Comparison of ENCODE assay signal across 8 cellular contexts in the genomic region with DNA sequence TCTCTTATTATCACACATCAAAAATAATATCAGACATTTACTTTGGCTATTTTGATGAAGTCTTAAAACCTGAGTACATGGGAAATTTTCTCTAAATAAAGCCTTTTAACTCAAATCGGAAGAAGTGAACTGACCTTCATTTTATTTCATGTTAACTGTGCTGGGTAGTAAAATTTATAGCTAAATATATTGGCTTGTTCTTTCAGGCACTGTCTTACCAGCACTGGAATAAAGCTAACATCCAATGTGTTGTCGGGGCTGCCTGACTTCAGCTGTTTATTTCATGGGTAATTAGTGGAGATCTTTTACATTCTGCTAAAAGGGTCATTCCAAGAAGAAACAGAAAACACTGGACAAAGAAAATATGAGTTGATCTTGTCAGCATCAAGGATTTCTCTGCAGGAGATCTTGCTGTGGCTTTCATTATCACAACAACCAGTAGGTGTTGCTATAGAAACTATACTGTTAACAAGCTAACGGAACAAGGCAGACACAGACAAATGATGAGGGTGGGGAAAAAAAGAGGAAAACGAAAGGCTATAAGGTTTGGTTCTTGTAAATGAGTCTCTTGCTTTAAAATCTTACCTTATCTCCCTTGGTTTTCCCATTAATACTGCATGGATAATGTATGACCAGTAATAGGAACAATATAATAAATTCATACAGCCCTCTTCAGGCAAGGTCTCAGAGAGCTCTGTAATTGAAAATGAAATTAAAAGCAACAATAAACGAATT.
DNase-seq lines count a peak whose midpoint lies in the region; ATAC-seq lines count a peak whose summit lies in the region.

No MANE protein-coding gene starts in this region.

- H3K36me3 ChIP-seq in SK-N-MC (ENCODE audit: insufficient read depth, low read length): no peaks in the 10 kb centered on the region

- H3K9ac ChIP-seq in SK-N-MC (ENCODE audit: insufficient read length): no peak overlapping the region

- ATAC-seq in GM18498 (IDR thresholded peaks at IDR 0.05; ENCODE audit: unreplicated experiment): peak; percentile 98
- peak; percentile 94 for ATAC-seq in GM21825 (IDR thresholded peaks at IDR 0.05; ENCODE audit: unreplicated experiment)

- no peaks in the 10 kb centered on the region for H3K9me3 ChIP-seq in SK-N-MC (ENCODE audit: low read depth, low read length)

- no peak overlapping the region for H3K27ac ChIP-seq in SK-N-MC

- H3K4me3 ChIP-seq in Jurkat, Clone E6-1 (ENCODE audit: low read length): peak overlapping the region; percentile 26
- H3K4me3 ChIP-seq in SK-N-MC: peak overlapping the region; percentile 28

- DNase-seq in Jurkat, Clone E6-1 (ENCODE audit: low read depth, low spot score): peak; percentile 61
- DNase-seq in SK-N-MC (ENCODE audit: low read depth, low spot score) (peak; percentile 20), iPS-NIHi11 (ENCODE audit: low spot score) (peak; percentile 26), NCI-H446 treated with DMSO at 0.1 percent for 48 hours (lab: John Stamatoyannopoulos, UW) (no peak), activated gamma-delta T cell treated with Interleukin-2 at 50 U/mL for 16 hours (no peak), germinal center (ENCODE audit: low spot score) (no peak)

Comparison
In these comparisons a context has a peak if more than half of its experiments do, and no peak if none do; other contexts are left out.
1. DNase-seq: peak in Jurkat, Clone E6-1 (single experiment), SK-N-MC (single experiment) and iPS-NIHi11 (single experiment); none in NCI-H446 treated with DMSO at 0.1 percent for 48 hours (single experiment), activated gamma-delta T cell treated with Interleukin-2 at 50 U/mL for 16 hours (single experiment) and germinal center (single experiment).